ENCODE assay signal across 29 cellular contexts in genomic region chr18:69677595-69677994, GRCh38.
A peak's percentile ranks its signal among the peaks of the same experiment; 100 is the strongest.
DNase-seq lines count a peak whose midpoint lies in the region; ATAC-seq, FAIRE-seq and TF ChIP-seq lines count a peak whose summit lies in the region.
"Had no signal": no experiment of that assay in that cellular context is flagged by ENCODE, and none has a peak within 500 bp of the region (broad histone marks: within the 10 kb centered on the region; RNA-seq: fewer than 3 reads in every experiment).

No MANE protein-coding gene starts in this region.

- dilution Hi-C loops in IMR-90 (cut with HindIII; ENCODE audit: low sequenced_read_pairs, unreplicated experiment): no loop called here

- ATAC-seq in IMR-90 (ENCODE audit: low read depth): no peak
- ATAC-seq: A549; CD8-positive, alpha-beta T cell had no signal

- H3K4ac ChIP-seq in IMR-90 (ENCODE audit: low read depth, low read length): no peak overlapping the region

- no peak overlapping the region for H4K5ac ChIP-seq in IMR-90 (ENCODE audit: low read depth, low read length)

- H2BK120ac ChIP-seq in IMR-90 (ENCODE audit: low read depth, low read length): no peak overlapping the region

- H3K56ac ChIP-seq in IMR-90 (ENCODE audit: extremely low read depth, insufficient read depth, low read length): no peak overlapping the region

- H3K27me3 ChIP-seq in IMR-90 (ENCODE audit: control insufficient read depth, insufficient read depth, low read length): no peaks in the 10 kb centered on the region
- H3K27me3 ChIP-seq in left ventricle myocardium inferior (ENCODE audit: low read depth): no peaks in the 10 kb centered on the region
- H3K27me3 ChIP-seq: BE2C; BLaER1; BLaER1 treated with 17β-estradiol and CSF1 and Interleukin-3, amounts not matched to agents 10 nM and 100 nM had no signal

- H3K14ac ChIP-seq in IMR-90 (replicated peaks; ENCODE audit: low read depth, low read length): no peak overlapping the region

- H3K9me3 ChIP-seq in IMR-90 (ENCODE audit: control insufficient read depth, insufficient read depth, low read length) (no peaks in the 10 kb centered on the region), left ventricle myocardium inferior (replicated peaks) (no peaks in the 10 kb centered on the region)
- H3K9me3 ChIP-seq: A549; BE2C; BLaER1; BLaER1 treated with 17β-estradiol and CSF1 and Interleukin-3, amounts not matched to agents 10 nM and 100 nM; Caco-2 had no signal

- peak; percentile 98 for FAIRE-seq in D721Med (lab: Jason Lieb, UNC)
- FAIRE-seq: A549 had no signal

- WGBS in IMR-90 (ENCODE audit: extremely low coverage in 2 of 2, insufficient read length in 1 of 2), 2 experiments: no CpG with 5 or more reads among the region's 6 CpGs

- in situ Hi-C loops in IMR-90 (cut with MboI; ENCODE audit: low sequenced_read_pairs): no loop called here

- intact Hi-C loops in IMR-90 (cut with micrococcal nuclease): no loop called here
- intact Hi-C loops in left ventricle myocardium inferior (cut with micrococcal nuclease): no loop called here

- H3K23ac ChIP-seq in IMR-90 (ENCODE audit: low read depth, low read length): no peak overlapping the region

- no peak overlapping the region for H2AK9ac ChIP-seq in IMR-90 (replicated peaks; ENCODE audit: low read depth, low read length, poor library complexity)

- no peak overlapping the region for H3K4me2 ChIP-seq in IMR-90 (ENCODE audit: low read depth, low read length)
- H3K4me2 ChIP-seq: A549; BLaER1; BLaER1 treated with 17β-estradiol and CSF1 and Interleukin-3, amounts not matched to agents 10 nM and 100 nM had no signal

- DNase-seq in D721Med (ENCODE audit: insufficient read length, low spot score) (no peak), IMR-90 (no peak), NCI-H146 treated with DMSO at 0.1 percent for 48 hours (lab: John Stamatoyannopoulos, UW; ENCODE audit: unreplicated experiment) (no peak), left ventricle myocardium inferior (no peak)
- DNase-seq: 8988T; ACHN; AML-193; BE2C; C1 segment of cervical spinal cord; Caco-2; Calu3; CD4-positive, alpha-beta memory T cell; CD4-positive, alpha-beta T cell; CD4-positive, CD25-positive, alpha-beta regulatory T cell; CD8-positive, alpha-beta memory T cell; CD8-positive, alpha-beta T cell; COR-L47; DMS 273 treated with DMSO at 0.1 percent for 48 hours; DMS153; DMS53; DMS79; DMS79 treated with DMSO at 0.1 percent for 48 hours; DND-41; EL had no signal

- BruUV-seq in IMR-90 (replicated peaks; lab: Mats Ljungman, UMichigan): no TSS peak

- TF ChIP-seq RAD21 in IMR-90 (IDR thresholded peaks at IDR 0.05; ENCODE audit: low read length): no peak

- TF ChIP-seq CTCF in D721Med (IDR thresholded peaks at IDR 0.05; ENCODE audit: insufficient read depth, missing control alignments) (no peak), IMR-90 (conservative IDR thresholded peaks at IDR 0.05; ENCODE audit: low read depth, low read length) (no peak), left ventricle myocardium inferior (IDR thresholded peaks at IDR 0.05; ENCODE audit: borderline replicate concordance) (no peak)

- H3K79me1 ChIP-seq in IMR-90 (ENCODE audit: low read depth in 1 of 2, low read length in 2 of 2): no peaks in the 10 kb centered on the region

- H2AK5ac ChIP-seq in IMR-90 (ENCODE audit: low read depth, low read length): no peak overlapping the region

- H3K36me3 ChIP-seq in IMR-90 (ENCODE audit: control insufficient read depth, insufficient read depth, low read length) (no peaks in the 10 kb centered on the region), left ventricle myocardium inferior (no peaks in the 10 kb centered on the region)
- H3K36me3 ChIP-seq: BE2C; BLaER1; BLaER1 treated with 17β-estradiol and CSF1 and Interleukin-3, amounts not matched to agents 10 nM and 100 nM had no signal

- POLR2A ChIA-PET in IMR-90 (lab: Charles Lee; ENCODE audit: unreplicated experiment): no interaction called here

- H4K8ac ChIP-seq in IMR-90 (ENCODE audit: low read depth in 2 of 2, low read length in 2 of 2): no peak overlapping the region

- H2BK5ac ChIP-seq in IMR-90 (ENCODE audit: low read depth, low read length, poor library complexity, severe bottlenecking): no peak overlapping the region

- no peak overlapping the region for H3K27ac ChIP-seq in IMR-90 (ENCODE audit: insufficient read depth, low read length)
- no peak overlapping the region for H3K27ac ChIP-seq in left ventricle myocardium inferior (replicated peaks)
- H3K27ac ChIP-seq: 22Rv1; A549; BLaER1; BLaER1 treated with 17β-estradiol and CSF1 and Interleukin-3, amounts not matched to agents 10 nM and 100 nM; C4-2B had no signal

- TF ChIP-seq POLR2A in IMR-90 (IDR thresholded peaks at IDR 0.05; ENCODE audit: low read depth, low read length): no peak

- H3K4me1 ChIP-seq in IMR-90 (ENCODE audit: control insufficient read depth, insufficient read depth, low read length): no peaks in the 10 kb centered on the region
- H3K4me1 ChIP-seq in left ventricle myocardium inferior: no peaks in the 10 kb centered on the region
- H3K4me1 ChIP-seq: A549; BE2C; BLaER1; BLaER1 treated with 17β-estradiol and CSF1 and Interleukin-3, amounts not matched to agents 10 nM and 100 nM; Caco-2 had no signal

- no peak overlapping the region for H2BK20ac ChIP-seq in IMR-90 (ENCODE audit: low read depth, low read length)

- H3K9ac ChIP-seq in IMR-90 (ENCODE audit: low read depth, low read length): no peak overlapping the region
- H3K9ac ChIP-seq: BLaER1; BLaER1 treated with 17β-estradiol and CSF1 and Interleukin-3, amounts not matched to agents 10 nM and 100 nM had no signal

- H3K9me1 ChIP-seq in IMR-90 (ENCODE audit: insufficient read depth, low read length): peaks cover 6% of the 10 kb centered on the region; the same call in 1 of the 2 replicates

- H4K20me1 ChIP-seq in IMR-90 (ENCODE audit: insufficient read depth, low read length): no peaks in the 10 kb centered on the region
- H4K20me1 ChIP-seq: BLaER1; BLaER1 treated with 17β-estradiol and CSF1 and Interleukin-3, amounts not matched to agents 10 nM and 100 nM had no signal

- H3K18ac ChIP-seq in IMR-90 (ENCODE audit: low read depth, low read length): no peak overlapping the region

- CTCF ChIA-PET in IMR-90 (lab: Yijun Ruan, JAX): no interaction called here

- H2BK15ac ChIP-seq in IMR-90 (ENCODE audit: low read depth, low read length): no peak overlapping the region

- no peak overlapping the region for H3K4me3 ChIP-seq in IMR-90 (ENCODE audit: insufficient read depth, low read depth, low read length)
- no peak overlapping the region for H3K4me3 ChIP-seq in left ventricle myocardium inferior
- H3K4me3 ChIP-seq: A549; BLaER1; BLaER1 treated with 17β-estradiol and CSF1 and Interleukin-3, amounts not matched to agents 10 nM and 100 nM had no signal

- H2AFZ ChIP-seq in IMR-90 (replicated peaks; ENCODE audit: low read length, poor library complexity): peak overlapping the region; percentile 60

- no peak overlapping the region for H4K91ac ChIP-seq in IMR-90 (ENCODE audit: insufficient read depth, low read depth, low read length)

TF ChIP-seq in IMR-90, 13 proteins besides CTCF, POLR2A, EP300 and RAD21:
- TF ChIP-seq SMC3 (IDR thresholded peaks at IDR 0.05; ENCODE audit: low read depth, low read length) (no peak), RCOR1 (IDR thresholded peaks at IDR 0.05; ENCODE audit: insufficient replicate concordance, low read length) (no peak), MAFK (IDR thresholded peaks at IDR 0.05; ENCODE audit: low read depth, low read length) (no peak), CHD1 (IDR thresholded peaks at IDR 0.05; ENCODE audit: low read depth, low read length) (no peak), ELK1 (IDR thresholded peaks at IDR 0.05; ENCODE audit: borderline replicate concordance, low read depth, low read length) (no peak)
